Comparison of ENCODE assay signal across 1 cellular context in the genomic region with DNA sequence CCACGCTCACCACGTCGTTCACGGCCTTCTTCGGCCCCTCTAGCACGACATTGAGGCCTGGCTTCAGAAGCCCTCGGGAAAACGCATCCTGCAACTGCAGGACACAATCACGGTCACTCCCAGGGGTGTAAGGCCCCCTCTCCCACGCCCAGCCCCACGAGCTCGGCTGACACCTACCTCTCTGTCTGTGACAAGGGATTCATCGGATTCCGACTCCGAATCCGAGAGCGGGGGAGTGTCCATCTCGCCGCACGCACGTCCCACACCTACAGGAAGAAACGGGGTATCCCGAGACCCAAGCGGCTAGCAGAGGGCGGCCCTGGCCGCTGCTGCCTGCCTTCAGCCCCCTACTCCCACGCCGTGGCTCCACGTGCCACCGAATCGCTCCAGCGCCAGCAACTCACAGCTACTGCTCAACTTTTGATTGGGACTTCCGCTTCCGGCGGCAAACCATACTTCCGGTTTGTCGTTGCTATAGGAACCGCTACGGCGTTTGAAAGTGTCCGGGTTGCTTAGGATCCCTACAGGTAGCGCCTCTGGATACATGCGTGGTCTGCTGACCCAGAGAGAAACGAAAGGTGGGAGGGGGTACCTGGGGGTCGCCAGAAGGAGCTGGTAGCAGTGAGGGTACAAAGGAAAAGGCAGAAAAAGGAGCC.
TF ChIP-seq lines count a peak whose summit lies in the region.

Gene CFAP57, plus strand, starts transcription at position 455 of the 656 bp plus-strand sequence. CDS start 424 bp downstream, outside the sequence.
A gene with protein sequence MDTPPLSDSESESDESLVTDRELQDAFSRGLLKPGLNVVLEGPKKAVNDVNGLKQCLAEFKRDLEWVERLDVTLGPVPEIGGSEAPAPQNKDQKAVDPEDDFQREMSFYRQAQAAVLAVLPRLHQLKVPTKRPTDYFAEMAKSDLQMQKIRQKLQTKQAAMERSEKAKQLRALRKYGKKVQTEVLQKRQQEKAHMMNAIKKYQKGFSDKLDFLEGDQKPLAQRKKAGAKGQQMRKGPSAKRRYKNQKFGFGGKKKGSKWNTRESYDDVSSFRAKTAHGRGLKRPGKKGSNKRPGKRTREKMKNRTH (minus strand): TSS at position 415 of the 656 bp plus-strand sequence. CDS start 172 bp downstream, at position 243.

TF ChIP-seq in HepG2, 621 proteins besides CTCF, POLR2A, EP300 and RAD21 (continued from another document and continues in another):
- TF ChIP-seq GABPA (IDR thresholded peaks at IDR 0.05; ENCODE audit: low read depth, low read length) (peak; percentile 88), GABPA (CRISPR knock-in tag; IDR thresholded peaks at IDR 0.05; ENCODE audit: low read depth) (peak; percentile 98), GATAD2A (CRISPR knock-in tag; IDR thresholded peaks at IDR 0.05) (0 out of 2 replicates have a peak, but pooled peaks have one; percentile 19), ZNF891 (CRISPR knock-in tag; IDR thresholded peaks at IDR 0.05) (peak; percentile 86; the same call in 1 of the 2 replicates), TP53 (CRISPR knock-in tag; conservative IDR thresholded peaks at IDR 0.05) (no peak), WIZ (CRISPR knock-in tag; IDR thresholded peaks at IDR 0.05) (peak; percentile 21; the same call in 1 of the 2 replicates), HOXD1 (CRISPR knock-in tag; IDR thresholded peaks at IDR 0.05) (no peak), MEIS1 (CRISPR knock-in tag; IDR thresholded peaks at IDR 0.05; ENCODE audit: borderline replicate concordance) (no peak; the same call in 1 of the 2 replicates), ZBTB38 (CRISPR knock-in tag; IDR thresholded peaks at IDR 0.05) (no peak), SMYD3 (CRISPR knock-in tag; IDR thresholded peaks at IDR 0.05) (no peak), SIN3B (IDR thresholded peaks at IDR 0.05; ENCODE audit: low read length) (peak; percentile 52; the same call in 1 of the 2 replicates), ZNF121 (CRISPR knock-in tag; IDR thresholded peaks at IDR 0.05) (no peak), TCF7L2 (IDR thresholded peaks at IDR 0.05; ENCODE audit: low read depth, low read length) (no peak), SNAI1 (CRISPR knock-in tag; IDR thresholded peaks at IDR 0.05; ENCODE audit: borderline replicate concordance) (no peak), SP1 (IDR thresholded peaks at IDR 0.05) (no peak), SP1 (CRISPR knock-in tag; IDR thresholded peaks at IDR 0.05) (no peak), HMGA1 (CRISPR knock-in tag; conservative IDR thresholded peaks at IDR 0.05) (no peak), ZNF446 (CRISPR knock-in tag; IDR thresholded peaks at IDR 0.05) (no peak), BRCA1 (CRISPR knock-in tag; IDR thresholded peaks at IDR 0.05) (0 out of 2 replicates have a peak, but pooled peaks have one; percentile 25), ISX (CRISPR knock-in tag; conservative IDR thresholded peaks at IDR 0.05) (0 out of 2 replicates have a peak, but pooled peaks have one; percentile 41), ZBTB7A (CRISPR knock-in tag; IDR thresholded peaks at IDR 0.05) (peak; percentile 75; the same call in 1 of the 2 replicates), KAT7 (CRISPR knock-in tag; IDR thresholded peaks at IDR 0.05; ENCODE audit: borderline replicate concordance) (no peak), HES4 (CRISPR knock-in tag; IDR thresholded peaks at IDR 0.05; ENCODE audit: borderline replicate concordance) (no peak), ZNF205 (CRISPR knock-in tag; IDR thresholded peaks at IDR 0.05) (0 out of 2 replicates have a peak, but pooled peaks have one; percentile 26), NR2F1 (CRISPR knock-in tag; IDR thresholded peaks at IDR 0.05) (no peak), ZBTB2 (CRISPR knock-in tag; IDR thresholded peaks at IDR 0.05; ENCODE audit: low read depth) (no peak), ZNF563 (CRISPR knock-in tag; IDR thresholded peaks at IDR 0.05) (no peak), FOXP1 (IDR thresholded peaks at IDR 0.05) (no peak), FOXP1 (CRISPR knock-in tag; IDR thresholded peaks at IDR 0.05) (no peak), ELF1 (CRISPR knock-in tag; IDR thresholded peaks at IDR 0.05) (peak; percentile 98), ZNF296 (CRISPR knock-in tag; conservative IDR thresholded peaks at IDR 0.05) (no peak), AGO1 (IDR thresholded peaks at IDR 0.05; ENCODE audit: low read depth, low read length, poor library complexity, severe bottlenecking) (no peak), ZNF3 (CRISPR knock-in tag; IDR thresholded peaks at IDR 0.05) (no peak), SMARCE1 (IDR thresholded peaks at IDR 0.05; ENCODE audit: borderline replicate concordance) (no peak), ZNF350 (CRISPR knock-in tag; IDR thresholded peaks at IDR 0.05; ENCODE audit: borderline replicate concordance, low read depth) (peak; percentile 40; the same call in 1 of the 2 replicates), KDM6A (CRISPR knock-in tag; IDR thresholded peaks at IDR 0.05; ENCODE audit: low read depth) (no peak), ZMAT3 (CRISPR knock-in tag; conservative IDR thresholded peaks at IDR 0.05) (peak; percentile 55), SRSF4 (IDR thresholded peaks at IDR 0.05; ENCODE audit: low read depth, low read length, poor library complexity, severe bottlenecking) (no peak), ATF7 (IDR thresholded peaks at IDR 0.05) (no peak), ATF7 (CRISPR knock-in tag; IDR thresholded peaks at IDR 0.05) (no peak), MEIS2 (CRISPR knock-in tag; IDR thresholded peaks at IDR 0.05) (no peak)
- TF ChIP-seq, protein P1, sequence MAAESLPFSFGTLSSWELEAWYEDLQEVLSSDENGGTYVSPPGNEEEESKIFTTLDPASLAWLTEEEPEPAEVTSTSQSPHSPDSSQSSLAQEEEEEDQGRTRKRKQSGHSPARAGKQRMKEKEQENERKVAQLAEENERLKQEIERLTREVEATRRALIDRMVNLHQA (CRISPR knock-in tag; IDR thresholded peaks at IDR 0.05) = no peak
- TF ChIP-seq, protein P2, sequence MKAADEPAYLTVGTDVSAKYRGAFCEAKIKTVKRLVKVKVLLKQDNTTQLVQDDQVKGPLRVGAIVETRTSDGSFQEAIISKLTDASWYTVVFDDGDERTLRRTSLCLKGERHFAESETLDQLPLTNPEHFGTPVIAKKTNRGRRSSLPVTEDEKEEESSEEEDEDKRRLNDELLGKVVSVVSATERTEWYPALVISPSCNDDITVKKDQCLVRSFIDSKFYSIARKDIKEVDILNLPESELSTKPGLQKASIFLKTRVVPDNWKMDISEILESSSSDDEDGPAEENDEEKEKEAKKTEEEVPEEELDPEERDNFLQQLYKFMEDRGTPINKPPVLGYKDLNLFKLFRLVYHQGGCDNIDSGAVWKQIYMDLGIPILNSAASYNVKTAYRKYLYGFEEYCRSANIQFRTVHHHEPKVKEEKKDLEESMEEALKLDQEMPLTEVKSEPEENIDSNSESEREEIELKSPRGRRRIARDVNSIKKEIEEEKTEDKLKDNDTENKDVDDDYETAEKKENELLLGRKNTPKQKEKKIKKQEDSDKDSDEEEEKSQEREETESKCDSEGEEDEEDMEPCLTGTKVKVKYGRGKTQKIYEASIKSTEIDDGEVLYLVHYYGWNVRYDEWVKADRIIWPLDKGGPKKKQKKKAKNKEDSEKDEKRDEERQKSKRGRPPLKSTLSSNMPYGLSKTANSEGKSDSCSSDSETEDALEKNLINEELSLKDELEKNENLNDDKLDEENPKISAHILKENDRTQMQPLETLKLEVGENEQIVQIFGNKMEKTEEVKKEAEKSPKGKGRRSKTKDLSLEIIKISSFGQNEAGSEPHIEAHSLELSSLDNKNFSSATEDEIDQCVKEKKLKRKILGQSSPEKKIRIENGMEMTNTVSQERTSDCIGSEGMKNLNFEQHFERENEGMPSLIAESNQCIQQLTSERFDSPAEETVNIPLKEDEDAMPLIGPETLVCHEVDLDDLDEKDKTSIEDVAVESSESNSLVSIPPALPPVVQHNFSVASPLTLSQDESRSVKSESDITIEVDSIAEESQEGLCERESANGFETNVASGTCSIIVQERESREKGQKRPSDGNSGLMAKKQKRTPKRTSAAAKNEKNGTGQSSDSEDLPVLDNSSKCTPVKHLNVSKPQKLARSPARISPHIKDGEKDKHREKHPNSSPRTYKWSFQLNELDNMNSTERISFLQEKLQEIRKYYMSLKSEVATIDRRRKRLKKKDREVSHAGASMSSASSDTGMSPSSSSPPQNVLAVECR (CRISPR knock-in tag; IDR thresholded peaks at IDR 0.05; ENCODE audit: borderline replicate concordance) = peak; percentile 100
- TF ChIP-seq, protein P3, sequence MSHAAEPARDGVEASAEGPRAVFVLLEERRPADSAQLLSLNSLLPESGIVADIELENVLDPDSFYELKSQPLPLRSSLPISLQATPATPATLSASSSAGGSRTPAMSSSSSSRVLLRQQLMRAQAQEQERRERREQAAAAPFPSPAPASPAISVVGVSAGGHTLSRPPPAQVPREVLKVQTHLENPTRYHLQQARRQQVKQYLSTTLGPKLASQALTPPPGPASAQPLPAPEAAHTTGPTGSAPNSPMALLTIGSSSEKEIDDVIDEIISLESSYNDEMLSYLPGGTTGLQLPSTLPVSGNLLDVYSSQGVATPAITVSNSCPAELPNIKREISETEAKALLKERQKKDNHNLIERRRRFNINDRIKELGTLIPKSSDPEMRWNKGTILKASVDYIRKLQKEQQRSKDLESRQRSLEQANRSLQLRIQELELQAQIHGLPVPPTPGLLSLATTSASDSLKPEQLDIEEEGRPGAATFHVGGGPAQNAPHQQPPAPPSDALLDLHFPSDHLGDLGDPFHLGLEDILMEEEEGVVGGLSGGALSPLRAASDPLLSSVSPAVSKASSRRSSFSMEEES (CRISPR knock-in tag; IDR thresholded peaks at IDR 0.05) = peak; percentile 38; the same call in 1 of the 2 replicates
- TF ChIP-seq, protein P4, sequence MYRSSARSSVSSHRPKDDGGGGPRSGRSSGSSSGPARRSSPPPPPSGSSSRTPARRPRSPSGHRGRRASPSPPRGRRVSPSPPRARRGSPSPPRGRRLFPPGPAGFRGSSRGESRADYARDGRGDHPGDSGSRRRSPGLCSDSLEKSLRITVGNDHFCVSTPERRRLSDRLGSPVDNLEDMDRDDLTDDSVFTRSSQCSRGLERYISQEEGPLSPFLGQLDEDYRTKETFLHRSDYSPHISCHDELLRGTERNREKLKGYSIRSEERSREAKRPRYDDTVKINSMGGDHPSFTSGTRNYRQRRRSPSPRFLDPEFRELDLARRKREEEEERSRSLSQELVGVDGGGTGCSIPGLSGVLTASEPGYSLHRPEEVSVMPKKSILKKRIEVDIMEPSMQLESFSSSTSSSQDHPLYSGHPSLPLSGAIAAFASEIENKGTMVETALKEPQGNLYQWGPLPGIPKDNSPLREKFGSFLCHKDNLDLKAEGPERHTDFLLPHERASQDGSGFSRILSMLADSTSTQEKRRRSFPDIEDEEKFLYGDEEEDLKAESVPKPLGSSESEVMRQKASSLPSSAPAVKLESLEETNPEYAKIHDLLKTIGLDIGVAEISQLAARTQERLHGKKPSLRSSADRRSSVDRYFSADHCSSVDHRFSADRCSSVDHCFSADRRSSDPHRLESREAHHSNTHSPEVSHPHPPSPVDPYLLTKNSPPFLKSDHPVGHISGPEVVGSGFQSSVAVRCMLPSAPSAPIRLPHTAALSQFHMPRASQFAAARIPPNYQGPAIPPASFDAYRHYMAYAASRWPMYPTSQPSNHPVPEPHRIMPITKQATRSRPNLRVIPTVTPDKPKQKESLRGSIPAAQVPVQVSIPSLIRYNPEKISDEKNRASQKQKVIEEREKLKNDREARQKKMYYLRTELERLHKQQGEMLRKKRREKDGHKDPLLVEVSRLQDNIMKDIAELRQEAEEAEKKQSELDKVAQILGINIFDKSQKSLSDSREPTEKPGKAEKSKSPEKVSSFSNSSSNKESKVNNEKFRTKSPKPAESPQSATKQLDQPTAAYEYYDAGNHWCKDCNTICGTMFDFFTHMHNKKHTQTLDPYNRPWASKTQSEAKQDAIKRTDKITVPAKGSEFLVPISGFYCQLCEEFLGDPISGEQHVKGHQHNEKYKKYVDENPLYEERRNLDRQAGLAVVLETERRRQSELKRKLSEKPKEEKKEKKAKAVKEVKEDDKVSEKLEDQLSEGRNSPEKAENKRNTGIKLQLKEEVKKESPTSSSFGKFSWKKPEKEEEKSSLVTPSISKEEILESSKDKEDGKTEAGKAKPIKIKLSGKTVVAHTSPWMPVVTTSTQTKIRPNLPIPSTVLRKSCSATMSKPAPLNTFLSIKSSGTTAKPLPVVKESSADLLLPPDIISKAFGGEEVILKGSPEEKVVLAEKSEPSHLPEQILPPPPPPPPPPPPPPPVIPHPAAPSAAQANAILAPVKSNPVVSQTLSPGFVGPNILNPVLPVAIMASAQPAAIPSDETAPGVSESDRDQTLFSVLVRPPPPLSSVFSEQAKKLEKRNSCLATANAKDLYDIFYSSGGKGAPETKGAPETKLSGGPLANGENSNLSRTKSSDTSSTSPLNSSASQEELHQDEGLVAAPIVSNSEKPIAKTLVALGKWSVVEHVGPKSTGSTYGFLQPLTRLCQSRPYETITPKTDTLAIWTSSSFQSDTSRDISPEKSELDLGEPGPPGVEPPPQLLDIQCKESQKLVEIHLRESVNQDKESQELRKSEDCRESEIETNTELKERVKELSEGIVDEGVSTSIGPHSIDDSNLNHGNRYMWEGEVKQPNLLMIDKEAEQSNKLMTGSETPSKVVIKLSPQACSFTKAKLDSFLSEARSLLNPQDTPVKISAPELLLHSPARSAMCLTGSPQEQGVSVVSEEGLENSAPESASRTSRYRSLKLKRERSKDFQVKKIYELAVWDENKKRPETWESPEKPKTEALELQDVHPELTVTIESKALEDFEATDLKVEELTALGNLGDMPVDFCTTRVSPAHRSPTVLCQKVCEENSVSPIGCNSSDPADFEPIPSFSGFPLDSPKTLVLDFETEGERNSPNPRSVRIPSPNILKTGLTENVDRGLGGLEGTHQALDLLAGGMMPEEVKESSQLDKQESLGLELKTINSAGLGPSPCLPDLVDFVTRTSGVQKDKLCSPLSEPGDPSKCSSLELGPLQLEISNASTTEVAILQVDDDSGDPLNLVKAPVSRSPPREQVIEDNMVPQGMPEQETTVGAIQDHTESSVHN (CRISPR knock-in tag; IDR thresholded peaks at IDR 0.05) = no peak
- TF ChIP-seq, protein P5, sequence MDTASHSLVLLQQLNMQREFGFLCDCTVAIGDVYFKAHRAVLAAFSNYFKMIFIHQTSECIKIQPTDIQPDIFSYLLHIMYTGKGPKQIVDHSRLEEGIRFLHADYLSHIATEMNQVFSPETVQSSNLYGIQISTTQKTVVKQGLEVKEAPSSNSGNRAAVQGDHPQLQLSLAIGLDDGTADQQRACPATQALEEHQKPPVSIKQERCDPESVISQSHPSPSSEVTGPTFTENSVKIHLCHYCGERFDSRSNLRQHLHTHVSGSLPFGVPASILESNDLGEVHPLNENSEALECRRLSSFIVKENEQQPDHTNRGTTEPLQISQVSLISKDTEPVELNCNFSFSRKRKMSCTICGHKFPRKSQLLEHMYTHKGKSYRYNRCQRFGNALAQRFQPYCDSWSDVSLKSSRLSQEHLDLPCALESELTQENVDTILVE (CRISPR knock-in tag; IDR thresholded peaks at IDR 0.05) = no peak
